ENCODE assay signal across 9 cellular contexts in the genomic region with DNA sequence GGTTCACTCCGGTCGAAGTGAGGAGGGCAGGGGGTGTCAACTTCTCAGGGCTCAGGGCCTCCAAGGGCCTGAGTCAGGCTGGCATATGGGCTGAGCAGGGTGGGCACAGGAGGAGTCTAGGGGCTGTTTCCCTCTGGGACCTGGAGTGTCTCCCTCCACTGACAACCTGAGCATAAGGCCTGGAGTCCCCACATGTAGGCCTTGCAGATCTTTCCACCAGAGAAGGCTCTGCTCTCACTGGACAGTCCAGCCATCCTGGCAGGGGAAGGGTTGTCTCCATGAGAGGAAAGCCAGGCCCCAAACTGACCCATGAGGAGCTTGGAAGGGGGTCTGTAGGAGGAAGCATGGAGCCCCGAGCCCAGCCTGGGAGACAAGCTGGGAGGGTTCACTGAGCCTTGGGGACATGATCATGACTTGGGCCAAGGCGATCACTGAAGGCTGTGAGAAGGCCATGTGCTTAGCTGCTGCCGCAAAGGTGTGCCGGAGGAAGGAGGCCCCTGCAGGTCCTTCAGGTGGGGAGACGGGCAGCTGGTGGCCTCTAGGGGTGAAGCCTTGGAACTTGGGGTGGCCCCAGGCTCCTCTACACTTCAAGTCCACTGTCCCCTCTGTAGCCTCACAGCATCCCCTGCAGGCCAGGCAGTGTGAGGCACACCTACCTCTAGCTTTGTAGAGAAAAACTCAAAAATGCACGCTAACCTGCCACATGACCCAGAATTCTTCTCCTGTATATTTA. TPM values are rescaled to one million over a fixed set of nuclear protein-coding genes. Genes with fewer than 3 reads are reported as not detected.
DNase-seq lines count a peak whose midpoint lies in the region; ATAC-seq, FAIRE-seq and TF ChIP-seq lines count a peak whose summit lies in the region.
"Had no signal": no experiment of that assay in that cellular context is flagged by ENCODE, and none has a peak within 500 bp of the region (broad histone marks: within the 10 kb centered on the region; RNA-seq: fewer than 3 reads in every experiment).

No MANE protein-coding gene starts in this region.

- POLR2A ChIA-PET in activated CD4-positive, alpha-beta memory T cell treated with anti-CD3 and anti-CD28 coated beads, Interleukin-2, amount 10 ng/mL, durations not matched to agents 7 days and 5 days (lab: Charles Lee), result interaction anchor here (1.1 to 2.7 kb wide), 9 partner anchors 9 to 182 kb away, joined by 4 to 36 read pairs (median 5); partner anchors contain the start of genes CKLF, CMTM2 and CMTM3

- no peak overlapping the region for H3K27ac ChIP-seq in pancreas

- DNase-seq in AG09319 (ENCODE audit: extremely low read depth, low read depth), result no peak
- DNase-seq in LHCN-M2 (ENCODE audit: low read depth), result peak; percentile 50
- DNase-seq in activated CD4-positive, alpha-beta memory T cell treated with anti-CD3 and anti-CD28 coated beads, Interleukin-2, amount 10 ng/mL, durations not matched to agents 7 days and 5 days, result peak; percentile 81
- DNase-seq in erythroblast (lab: John Stamatoyannopoulos, UW), result peak; percentile 78 to 81
- DNase-seq in pancreas, result peak in 1 of 6 donors; percentile 51
- no peak for DNase-seq in NCI-H1048 (lab: John Stamatoyannopoulos, UW)

- peak overlapping the region; percentile 47 for H3K27ac Mint-ChIP-seq in activated CD4-positive, alpha-beta memory T cell treated with anti-CD3 and anti-CD28 coated beads, Interleukin-2, amount 10 ng/mL, durations not matched to agents 7 days and 5 days

- peak; percentile 75 for ATAC-seq in GM19463 (IDR thresholded peaks at IDR 0.05; ENCODE audit: unreplicated experiment)
- ATAC-seq in pancreas, result peak in 3 of 4 donors; percentile 73 to 86 (median 78)
- ATAC-seq in GM18873 (IDR thresholded peaks at IDR 0.05; ENCODE audit: low FRiP score, unreplicated experiment), result no peak

- no peak overlapping the region for H3K4me3 ChIP-seq in pancreas

- no peaks in the 10 kb centered on the region for H3K36me3 Mint-ChIP-seq in activated CD4-positive, alpha-beta memory T cell treated with anti-CD3 and anti-CD28 coated beads, Interleukin-2, amount 10 ng/mL, durations not matched to agents 7 days and 5 days (ENCODE audit: low read depth)

- peak overlapping the region; percentile 67 for H3K4me3 Mint-ChIP-seq in activated CD4-positive, alpha-beta memory T cell treated with anti-CD3 and anti-CD28 coated beads, Interleukin-2, amount 10 ng/mL, durations not matched to agents 7 days and 5 days

- TF ChIP-seq CTCF in AG09319 (IDR thresholded peaks at IDR 0.05; ENCODE audit: low read depth, low read length), result peak; percentile 63
- TF ChIP-seq CTCF in pancreas (IDR thresholded peaks at IDR 0.05), result peak in 1 of 4 donors; percentile 12

- H3K36me3 ChIP-seq in pancreas, result no peaks in the 10 kb centered on the region

- 93 to 94% methylated on average over 8 of the region's 8 CpGs for WGBS in pancreas, 2 donors

- peaks cover 2% of the 10 kb centered on the region for H3K27me3 Mint-ChIP-seq in activated CD4-positive, alpha-beta memory T cell treated with anti-CD3 and anti-CD28 coated beads, Interleukin-2, amount 10 ng/mL, durations not matched to agents 7 days and 5 days

- H3K27me3 ChIP-seq in pancreas, result no peaks in the 10 kb centered on the region

- no peaks in the 10 kb centered on the region for H3K4me1 ChIP-seq in pancreas

- H3K4me1 Mint-ChIP-seq in activated CD4-positive, alpha-beta memory T cell treated with anti-CD3 and anti-CD28 coated beads, Interleukin-2, amount 10 ng/mL, durations not matched to agents 7 days and 5 days, result peaks cover 26% of the 10 kb centered on the region

- intact Hi-C loops in pancreas (cut with DNase I), result no loop called here

- peaks cover 3% of the 10 kb centered on the region for H3K9me3 Mint-ChIP-seq in activated CD4-positive, alpha-beta memory T cell treated with anti-CD3 and anti-CD28 coated beads, Interleukin-2, amount 10 ng/mL, durations not matched to agents 7 days and 5 days

- H3K9me3 ChIP-seq in pancreas, result no peaks in the 10 kb centered on the region

- FAIRE-seq in pancreas (lab: Jason Lieb, UNC), result no peak

- no peak for TF ChIP-seq POLR2A in erythroblast (IDR thresholded peaks at IDR 0.05; ENCODE audit: low read length)

- CTCF ChIA-PET in activated CD4-positive, alpha-beta memory T cell treated with anti-CD3 and anti-CD28 coated beads, Interleukin-2, amount 10 ng/mL, durations not matched to agents 7 days and 5 days (lab: Charles Lee), result interaction anchor here (0.5 to 2.8 kb wide), 27 partner anchors 9 to 247 kb away, joined by 3 to 49 read pairs (median 5); partner anchors contain the start of genes CKLF, CMTM2, CMTM3 and TK2

RNA-seq across cellular contexts. Expression of gene CMTM2, which starts 9.9 kb away (rescaled TPM):
- total RNA-seq in LHCN-M2 (2014; rRNA removed) (not detected in 2 replicates), pancreas (under 1 TPM in 1 of 6 donors, not detected in 5; 0.84 TPM)
- 0.07 TPM for polyA plus RNA-seq in LHCN-M2 (2012)
- total RNA-seq in activated CD4-positive, alpha-beta memory T cell treated with anti-CD3 and anti-CD28 coated beads, Interleukin-2, amount 10 ng/mL, durations not matched to agents 7 days and 5 days, result under 1 TPM; 0.43 to 0.83 TPM
- under 1 TPM; 0.21 to 0.65 TPM for polyA plus RNA-seq in pancreas
- total RNA-seq: glomerular endothelial cell had no signal

RNA-seq across cellular contexts. Expression of gene CMTM3, which starts 15.4 kb away (rescaled TPM):
- total RNA-seq in LHCN-M2 (2014; rRNA removed) (25.5 and 30.2 TPM in 2 replicates), pancreas (10 to 100 TPM in 1 of 6 donors, 1 to 10 TPM in 4, under 1 TPM in 1; 0.79 to 20.8 (median 2.6) TPM)
- polyA plus RNA-seq in LHCN-M2 (2012), result 43.9 TPM
- 100 to 1,000 TPM; 111 TPM for total RNA-seq in activated CD4-positive, alpha-beta memory T cell treated with anti-CD3 and anti-CD28 coated beads, Interleukin-2, amount 10 ng/mL, durations not matched to agents 7 days and 5 days
- polyA plus RNA-seq in pancreas, result 1 to 10 TPM; 4.3 to 4.8 TPM

RNA-seq across cellular contexts. Expression of gene CMTM1, which starts 22.9 kb away (rescaled TPM):
- total RNA-seq in LHCN-M2 (2014; rRNA removed), result 3.7 and 4.3 TPM in 2 replicates
- polyA plus RNA-seq in LHCN-M2 (2012), result 2.2 TPM
- 10 to 100 TPM; 16.6 to 17.8 TPM for total RNA-seq in activated CD4-positive, alpha-beta memory T cell treated with anti-CD3 and anti-CD28 coated beads, Interleukin-2, amount 10 ng/mL, durations not matched to agents 7 days and 5 days
- total RNA-seq in pancreas, result 1 to 10 TPM in 3 of 6 donors, under 1 TPM in 3; 0.65 to 3.9 (median 1.5) TPM
- under 1 TPM; 0.28 to 0.46 TPM for polyA plus RNA-seq in pancreas

RNA-seq across cellular contexts. Expression of gene CKLF, which starts 36.8 kb away (rescaled TPM):
- total RNA-seq in LHCN-M2 (2014; rRNA removed), result 84.8 and 111 TPM in 2 replicates
- polyA plus RNA-seq in LHCN-M2 (2012), result 137 TPM
- total RNA-seq in activated CD4-positive, alpha-beta memory T cell treated with anti-CD3 and anti-CD28 coated beads, Interleukin-2, amount 10 ng/mL, durations not matched to agents 7 days and 5 days, result 100 to 1,000 TPM; 183 to 188 TPM
- 10 to 100 TPM in 3 of 6 donors, 1 to 10 TPM in 3; 5.9 to 26.1 (median 8.3) TPM for total RNA-seq in pancreas
- polyA plus RNA-seq in pancreas, result 10 to 100 TPM; 11.9 to 24.9 TPM

RNA-seq across cellular contexts. Expression of gene TK2, which starts 39.2 kb away (rescaled TPM):
- total RNA-seq in LHCN-M2 (2014; rRNA removed), result 38.2 and 40.6 TPM in 2 replicates
- polyA plus RNA-seq in LHCN-M2 (2012), result 24.9 TPM
- total RNA-seq in activated CD4-positive, alpha-beta memory T cell treated with anti-CD3 and anti-CD28 coated beads, Interleukin-2, amount 10 ng/mL, durations not matched to agents 7 days and 5 days, result 10 to 100 TPM; 13.4 to 13.9 TPM
- total RNA-seq in pancreas, result 10 to 100 TPM; 16.7 to 22.9 (median 21.6) TPM
- polyA plus RNA-seq in pancreas, result 10 to 100 TPM; 13.9 to 17.4 TPM

Comparison
In these comparisons a context has a peak if more than half of its experiments do, and no peak if none do; other contexts are left out.
1. DNase-seq: peak in LHCN-M2 (single experiment), activated CD4-positive, alpha-beta memory T cell treated with anti-CD3 and anti-CD28 coated beads, Interleukin-2, amount 10 ng/mL, durations not matched to agents 7 days and 5 days (single experiment) and erythroblast (2 of 2); none in AG09319 (single experiment) and NCI-H1048 (single experiment).